In the genomic region with DNA sequence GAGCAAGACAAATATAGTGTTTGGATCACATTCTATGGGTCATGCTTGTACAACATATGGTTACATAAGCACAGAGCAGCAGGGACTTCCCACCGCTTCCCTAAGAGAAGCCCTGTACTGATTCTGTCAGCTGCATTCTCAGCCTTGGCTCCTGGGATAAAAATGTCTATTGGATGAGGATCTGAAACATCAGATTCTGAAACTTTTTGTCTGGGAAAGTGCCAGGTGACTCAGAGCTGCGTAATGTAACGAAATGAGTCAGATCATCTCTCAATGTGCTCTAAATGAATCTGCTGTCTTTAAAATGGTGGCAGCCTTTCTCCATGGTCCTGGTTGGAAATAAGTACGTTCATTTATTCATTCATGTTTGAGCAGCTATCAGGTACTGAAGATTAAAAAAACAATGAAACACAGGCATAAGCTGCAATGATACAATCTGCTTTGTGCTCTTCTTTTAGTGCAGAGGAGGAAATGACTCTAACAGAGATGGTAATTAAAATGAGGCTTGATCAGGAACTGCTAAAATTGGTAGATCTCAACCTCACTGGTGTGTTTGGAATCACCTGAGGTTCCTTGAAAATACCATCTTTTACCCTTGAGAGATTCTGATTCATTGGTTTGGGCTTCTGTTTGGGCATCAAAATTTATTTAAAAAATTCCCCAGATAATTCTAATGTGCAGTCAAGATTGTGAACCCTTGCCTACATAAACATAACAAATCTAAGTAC, we compare ENCODE assay signal across 8 cellular contexts.
DNase-seq lines count a peak whose midpoint lies in the region; ATAC-seq and TF ChIP-seq lines count a peak whose summit lies in the region.

No MANE protein-coding gene starts in this region.

- H3K36me3 Mint-ChIP-seq in natural killer cell treated with Interleukin-12 subunit alpha and Interleukin-12 subunit beta and Interleukin-15 and Interleukin-18, amount 100 ng/mL, for 72 hours = no peaks in the 10 kb centered on the region
- H3K36me3 Mint-ChIP-seq in natural killer cell (no peaks in the 10 kb centered on the region), nephron progenitor cell (ENCODE audit: low read depth) (no peaks in the 10 kb centered on the region)

- no peaks in the 10 kb centered on the region for H3K9me3 Mint-ChIP-seq in natural killer cell treated with Interleukin-12 subunit alpha and Interleukin-12 subunit beta and Interleukin-15 and Interleukin-18, amount 100 ng/mL, for 72 hours
- H3K9me3 Mint-ChIP-seq in natural killer cell (no peaks in the 10 kb centered on the region), nephron progenitor cell (no peaks in the 10 kb centered on the region)

- no peak for DNase-seq in natural killer cell treated with Interleukin-12 subunit alpha and Interleukin-12 subunit beta and Interleukin-15 and Interleukin-18, amount 100 ng/mL, for 72 hours (ENCODE audit: low spot score)
- DNase-seq in natural killer cell = no peak
- peak; percentile 95 for DNase-seq in RKO (ENCODE audit: low spot score)
- peak; percentile 97 to 99 for DNase-seq in fibroblast of lung (ENCODE audit: low read depth in 2 of 2)
- DNase-seq in stimulated activated CD8-positive, alpha-beta memory T cell treated with anti-CD3 and anti-CD28 coated beads, Interleukin-15, amount 100 ng/mL, for 48 hours (ENCODE audit: low read depth in 2 of 2) = peak; percentile 23 to 28
- no peak for DNase-seq in nephron progenitor cell
- no peak for DNase-seq in MM.1S

- peaks cover 0 to 13% of the 10 kb centered on the region in 2 donors for H3K4me1 Mint-ChIP-seq in natural killer cell treated with Interleukin-12 subunit alpha and Interleukin-12 subunit beta and Interleukin-15 and Interleukin-18, amount 100 ng/mL, for 72 hours (ENCODE audit: low read depth in 2 of 2)
- H3K4me1 Mint-ChIP-seq in natural killer cell (no peaks in the 10 kb centered on the region), nephron progenitor cell (no peaks in the 10 kb centered on the region)

- H3K4me3 ChIP-seq in fibroblast of lung (replicated peaks in 1 of 4; ENCODE audit: control extremely low read depth in 1 of 4, insufficient read depth in 1 of 4, low read depth in 3 of 4, low read length in 4 of 4) (no peak overlapping the region), MM.1S (ENCODE audit: low read length) (no peak overlapping the region)

- H3K4me1 ChIP-seq in fibroblast of lung (ENCODE audit: control insufficient read depth, extremely low read depth, insufficient read depth, low read length) (peaks cover 2% of the 10 kb centered on the region), MM.1S (ENCODE audit: low read length) (no peaks in the 10 kb centered on the region)

- H4K20me1 ChIP-seq in fibroblast of lung (ENCODE audit: control insufficient read depth, extremely low read depth, insufficient read depth, low read length) = no peaks in the 10 kb centered on the region
- H4K20me1 ChIP-seq in MM.1S (ENCODE audit: insufficient read depth, low read length) = no peaks in the 10 kb centered on the region

- H3K27ac ChIP-seq in fibroblast of lung (ENCODE audit: insufficient read depth, low read length) (no peak overlapping the region), MM.1S (ENCODE audit: low read length) (no peak overlapping the region)

- peak; percentile 7 to 82 for ATAC-seq in natural killer cell treated with Interleukin-12 subunit alpha and Interleukin-12 subunit beta and Interleukin-15 and Interleukin-18, amount 100 ng/mL, for 72 hours
- ATAC-seq in natural killer cell (no peak), HG02943 (IDR thresholded peaks at IDR 0.05; ENCODE audit: low read depth, unreplicated experiment) (peak; percentile 55)

- peak overlapping the region; percentile 15 for H3K4me2 ChIP-seq in fibroblast of lung (ENCODE audit: extremely low read depth, insufficient read depth, low read length)
- H3K4me2 ChIP-seq in MM.1S (ENCODE audit: low read depth, low read length) = no peak overlapping the region

- no peaks in the 10 kb centered on the region for H3F3A ChIP-seq in MM.1S (ENCODE audit: insufficient read depth, low read length)

- peaks cover 23 to 48% of the 10 kb centered on the region in 2 donors for H3K27me3 Mint-ChIP-seq in natural killer cell treated with Interleukin-12 subunit alpha and Interleukin-12 subunit beta and Interleukin-15 and Interleukin-18, amount 100 ng/mL, for 72 hours
- peaks cover 11 to 13% of the 10 kb centered on the region in 2 donors for H3K27me3 Mint-ChIP-seq in natural killer cell (ENCODE audit: low read depth in 2 of 2)
- peaks cover 5% of the 10 kb centered on the region for H3K27me3 Mint-ChIP-seq in nephron progenitor cell (ENCODE audit: low read depth, poor library complexity)

- H3K4me3 Mint-ChIP-seq in natural killer cell treated with Interleukin-12 subunit alpha and Interleukin-12 subunit beta and Interleukin-15 and Interleukin-18, amount 100 ng/mL, for 72 hours = no peak overlapping the region
- H3K4me3 Mint-ChIP-seq in natural killer cell = no peak overlapping the region
- H3K4me3 Mint-ChIP-seq in nephron progenitor cell = no peak overlapping the region

- H3K36me3 ChIP-seq in fibroblast of lung (ENCODE audit: control insufficient read depth, insufficient read depth, low read length) (no peaks in the 10 kb centered on the region), MM.1S (replicated peaks; ENCODE audit: insufficient read depth, low read length) (no peaks in the 10 kb centered on the region)

- H3K9me2 ChIP-seq in MM.1S (replicated peaks; ENCODE audit: insufficient read depth, low read length) = no peaks in the 10 kb centered on the region

- H3K9ac ChIP-seq in fibroblast of lung (ENCODE audit: insufficient read depth, low read length) (no peak overlapping the region), MM.1S (ENCODE audit: low read length) (no peak overlapping the region)

- TF ChIP-seq CTCF in natural killer cell (IDR thresholded peaks at IDR 0.05) (no peak), fibroblast of lung (conservative IDR thresholded peaks at IDR 0.05 in 1 of 2, IDR thresholded peaks at IDR 0.05 in 1 of 2; ENCODE audit: low read depth in 1 of 2, low read length in 2 of 2) (no peak), nephron progenitor cell (IDR thresholded peaks at IDR 0.05) (no peak), MM.1S (IDR thresholded peaks at IDR 0.05; ENCODE audit: low read length) (no peak)

- H3K79me2 ChIP-seq in fibroblast of lung (ENCODE audit: control insufficient read depth, insufficient read depth, low read length) (no peaks in the 10 kb centered on the region), MM.1S (ENCODE audit: low read length) (no peaks in the 10 kb centered on the region)

- no peak overlapping the region for H3K27ac Mint-ChIP-seq in natural killer cell treated with Interleukin-12 subunit alpha and Interleukin-12 subunit beta and Interleukin-15 and Interleukin-18, amount 100 ng/mL, for 72 hours
- H3K27ac Mint-ChIP-seq in natural killer cell = no peak overlapping the region
- H3K27ac Mint-ChIP-seq in nephron progenitor cell = no peak overlapping the region

- H2AFZ ChIP-seq in fibroblast of lung (ENCODE audit: low read length) (peak overlapping the region; percentile 53), MM.1S (ENCODE audit: low read length) (no peak overlapping the region)

- H3K27me3 ChIP-seq in fibroblast of lung (ENCODE audit: control insufficient read depth, insufficient read depth, low read length) = no peaks in the 10 kb centered on the region
- no peaks in the 10 kb centered on the region for H3K27me3 ChIP-seq in MM.1S (replicated peaks; ENCODE audit: insufficient read depth, low read length)

- H3K9me3 ChIP-seq in fibroblast of lung (ENCODE audit: control insufficient read depth, insufficient read depth, low read depth, low read length) (no peaks in the 10 kb centered on the region), MM.1S (replicated peaks; ENCODE audit: insufficient read depth, low read length) (no peaks in the 10 kb centered on the region)

- intact Hi-C loops in natural killer cell (cut with micrococcal nuclease) = no loop called here

Comparison
In these comparisons a context has a peak if more than half of its experiments do, and no peak if none do; other contexts are left out.
1. ATAC-seq: peak in natural killer cell treated with Interleukin-12 subunit alpha and Interleukin-12 subunit beta and Interleukin-15 and Interleukin-18, amount 100 ng/mL, for 72 hours (2 of 2) and HG02943 (single experiment); none in natural killer cell (0 of 3).
2. DNase-seq: peak in RKO (single experiment), fibroblast of lung (2 of 2) and stimulated activated CD8-positive, alpha-beta memory T cell treated with anti-CD3 and anti-CD28 coated beads, Interleukin-15, amount 100 ng/mL, for 48 hours (2 of 2); none in natural killer cell treated with Interleukin-12 subunit alpha and Interleukin-12 subunit beta and Interleukin-15 and Interleukin-18, amount 100 ng/mL, for 72 hours (single experiment), natural killer cell (single experiment), nephron progenitor cell (single experiment) and MM.1S (single experiment).